21 cellular contexts compared by ENCODE assay signal in the genomic region with DNA sequence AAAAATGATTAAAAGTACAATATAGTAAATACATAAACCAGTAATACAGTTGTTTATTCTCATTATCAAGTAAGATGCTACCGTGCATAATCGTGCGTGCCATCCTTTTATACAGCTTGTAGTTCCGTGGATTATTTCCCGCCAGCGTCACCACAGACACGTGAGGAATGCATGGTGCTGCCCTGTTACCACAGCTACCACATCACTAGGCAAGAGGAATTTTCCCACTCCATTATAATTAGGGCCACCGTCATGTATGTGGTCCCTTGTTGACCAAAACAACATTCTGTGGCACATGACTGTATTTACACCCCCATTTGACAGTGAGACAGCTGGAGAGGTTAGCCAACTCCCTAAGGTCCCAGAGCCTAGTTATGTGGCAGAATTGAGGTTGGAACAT. TPM values are rescaled to one million over a fixed set of nuclear protein-coding genes. Genes with fewer than 3 reads are reported as not detected.
DNase-seq lines count a peak whose midpoint lies in the region; ATAC-seq and TF ChIP-seq lines count a peak whose summit lies in the region.
"Had no signal": no experiment of that assay in that cellular context is flagged by ENCODE, and none has a peak within 500 bp of the region (broad histone marks: within the 10 kb centered on the region; RNA-seq: fewer than 3 reads in every experiment).

No MANE protein-coding gene starts in this region.

- 65% methylated on average over 8 of the region's 8 CpGs for WGBS in smooth muscle cell (ENCODE audit: low lambda C conversion rate)

- no peak overlapping the region for H3K9ac ChIP-seq in smooth muscle cell (ENCODE audit: low read depth)
- H3K9ac ChIP-seq: neural progenitor cell, parathyroid adenoma had no signal

- CTCF ChIA-PET in Caco-2 (lab: Charles Lee), result interaction anchor here (0.6 to 6.2 kb wide), 38 partner anchors 9 to 364 kb away, joined by 3 to 95 read pairs (median 5); a partner anchor contains a TSS

- no peak for ATAC-seq in GM18498 (IDR thresholded peaks at IDR 0.05; ENCODE audit: unreplicated experiment)

- H3F3A ChIP-seq in smooth muscle cell (ENCODE audit: low read depth), result peaks cover 11% of the 10 kb centered on the region

- peaks cover 6% of the 10 kb centered on the region for H3K4me1 Mint-ChIP-seq in Caco-2 (ENCODE audit: low read depth, unreplicated experiment)

- H3K9me3 ChIP-seq in Caco-2, result no peaks in the 10 kb centered on the region
- no peaks in the 10 kb centered on the region for H3K9me3 ChIP-seq in smooth muscle cell (replicated peaks; ENCODE audit: low read depth)
- H3K9me3 ChIP-seq: heart left ventricle, SJCRH30, thoracic aorta had no signal

- intact Hi-C loops in Caco-2 (cut with micrococcal nuclease; ENCODE audit: unreplicated experiment), result loop anchor here (1.0 to 10.0 kb wide), 7 partner anchors 20 to 364 kb away; no protein-coding TSS in a partner anchor

- POLR2A ChIA-PET in Caco-2 (lab: Charles Lee), result interaction anchor here (0.6 kb wide), 1 partner anchor 65 kb away, joined by 3 read pairs; no protein-coding TSS in a partner anchor

- no peak overlapping the region for H3K4me3 Mint-ChIP-seq in Caco-2 (ENCODE audit: unreplicated experiment)
- H3K4me3 Mint-ChIP-seq: activated CD4-positive, alpha-beta T cell treated with anti-CD3 and anti-CD28 coated beads, Interleukin-2, amount 10 ng/mL, durations not matched to agents 7 days and 5 days; activated naive CD8-positive, alpha-beta T cell treated with anti-CD3 and anti-CD28 coated beads for 36 hours; activated T-cell treated with anti-CD3 and anti-CD28 coated beads, Interleukin-2, amount 50 U/mL, for 4 hours; neural progenitor cell; stimulated activated naive CD8-positive, alpha-beta T cell treated with anti-CD3 and anti-CD28 coated beads, Interleukin-15, Interleukin-2, amounts not matched to agents 100 ng/mL and 50 ng/mL, for 24 hours had no signal

- DNase-seq in Caco-2, result no peak
- DNase-seq in SW480 (ENCODE audit: low spot score), result peak; percentile 98
- peak; percentile 35 for DNase-seq in fibroblast of peridontal ligament (ENCODE audit: extremely low read depth)
- no peak for DNase-seq in smooth muscle cell (lab: John Stamatoyannopoulos, UW; ENCODE audit: unreplicated experiment)
- no peak for DNase-seq in NCI-H2227 treated with DMSO at 0.1 percent for 48 hours (lab: John Stamatoyannopoulos, UW)
- no peak for DNase-seq in GF-D8 (lab: John Stamatoyannopoulos, UW)
- DNase-seq: activated gamma-delta T cell, cortex of kidney, GOT3, NCI-H1417 treated with DMSO at 0.1 percent for 48 hours had no signal

- H3K27me3 ChIP-seq in Caco-2 (replicated peaks; ENCODE audit: control insufficient read depth, insufficient read depth, low read length) (no peaks in the 10 kb centered on the region), smooth muscle cell (ENCODE audit: low read depth) (no peaks in the 10 kb centered on the region)
- H3K27me3 ChIP-seq: heart left ventricle, neural progenitor cell, SJCRH30 had no signal

- H3K27ac ChIP-seq in smooth muscle cell (ENCODE audit: low read depth), result peak overlapping the region; percentile 62
- H3K27ac ChIP-seq: C4-2B, neural progenitor cell, parathyroid adenoma, SJCRH30, thoracic aorta had no signal

- H3K79me2 ChIP-seq in smooth muscle cell (ENCODE audit: low read depth), result no peaks in the 10 kb centered on the region
- H3K79me2 ChIP-seq: parathyroid adenoma had no signal

- H3K27me3 Mint-ChIP-seq in Caco-2 (ENCODE audit: insufficient read depth, unreplicated experiment), result no peaks in the 10 kb centered on the region
- H3K27me3 Mint-ChIP-seq: activated CD4-positive, alpha-beta T cell treated with anti-CD3 and anti-CD28 coated beads, Interleukin-2, amount 10 ng/mL, durations not matched to agents 7 days and 5 days; activated naive CD8-positive, alpha-beta T cell treated with anti-CD3 and anti-CD28 coated beads for 36 hours; stimulated activated naive CD8-positive, alpha-beta T cell treated with anti-CD3 and anti-CD28 coated beads, Interleukin-15, Interleukin-2, amounts not matched to agents 100 ng/mL and 50 ng/mL, for 24 hours had no signal

- H3K36me3 ChIP-seq in Caco-2 (ENCODE audit: control insufficient read depth, insufficient read depth, low read length) (peaks cover 9% of the 10 kb centered on the region), smooth muscle cell (ENCODE audit: low read depth) (peaks cover 5% of the 10 kb centered on the region)
- H3K36me3 ChIP-seq: neural progenitor cell had no signal

- BruUV-seq in Caco-2 (replicated peaks; lab: Mats Ljungman, UMichigan), result TSS peak; percentile 25

- peaks cover 58% of the 10 kb centered on the region for H3K36me3 Mint-ChIP-seq in Caco-2 (ENCODE audit: insufficient read depth, unreplicated experiment)
- H3K36me3 Mint-ChIP-seq: neural progenitor cell had no signal

- H3K4me1 ChIP-seq in Caco-2 (no peaks in the 10 kb centered on the region), smooth muscle cell (ENCODE audit: low read depth) (no peaks in the 10 kb centered on the region)
- H3K4me1 ChIP-seq: neural progenitor cell, parathyroid adenoma, SJCRH30 had no signal

- H4K20me1 ChIP-seq in smooth muscle cell (ENCODE audit: low read depth), result peaks cover 35% of the 10 kb centered on the region

- no peak overlapping the region for H3K4me2 ChIP-seq in smooth muscle cell
- H3K4me2 ChIP-seq: neural progenitor cell had no signal

- no peaks in the 10 kb centered on the region for H3K9me3 Mint-ChIP-seq in Caco-2 (ENCODE audit: unreplicated experiment)
- H3K9me3 Mint-ChIP-seq: activated CD4-positive, alpha-beta T cell treated with anti-CD3 and anti-CD28 coated beads, Interleukin-2, amount 10 ng/mL, durations not matched to agents 7 days and 5 days; activated naive CD8-positive, alpha-beta T cell treated with anti-CD3 and anti-CD28 coated beads for 36 hours; activated T-cell treated with anti-CD3 and anti-CD28 coated beads, Interleukin-2, amount 50 U/mL, for 4 hours; neural progenitor cell; stimulated activated naive CD8-positive, alpha-beta T cell treated with anti-CD3 and anti-CD28 coated beads, Interleukin-15, Interleukin-2, amounts not matched to agents 100 ng/mL and 50 ng/mL, for 24 hours had no signal

- TF ChIP-seq CTCF in Caco-2 (IDR thresholded peaks at IDR 0.05; ENCODE audit: insufficient read depth in 1 of 2, low read depth in 1 of 2, low read length in 1 of 2, severe bottlenecking in 1 of 2, unreplicated experiment in 1 of 2), result no peak
- TF ChIP-seq CTCF in smooth muscle cell (IDR thresholded peaks at IDR 0.05; ENCODE audit: borderline replicate concordance, insufficient read depth, poor library complexity, severe bottlenecking), result no peak

- no peak overlapping the region for H2AFZ ChIP-seq in smooth muscle cell (ENCODE audit: low read depth)
- H2AFZ ChIP-seq: neural progenitor cell, parathyroid adenoma had no signal

- H3K4me3 ChIP-seq in Caco-2 (ENCODE audit: low read depth, low read length), result no peak overlapping the region
- H3K4me3 ChIP-seq in smooth muscle cell, result no peak overlapping the region
- H3K4me3 ChIP-seq: heart left ventricle, neural progenitor cell, SJCRH30, thoracic aorta had no signal

- H3K27ac Mint-ChIP-seq in Caco-2 (ENCODE audit: unreplicated experiment), result peak overlapping the region; percentile 11
- H3K27ac Mint-ChIP-seq: activated CD4-positive, alpha-beta T cell treated with anti-CD3 and anti-CD28 coated beads, Interleukin-2, amount 10 ng/mL, durations not matched to agents 7 days and 5 days; activated naive CD8-positive, alpha-beta T cell treated with anti-CD3 and anti-CD28 coated beads for 36 hours; neural progenitor cell; stimulated activated naive CD8-positive, alpha-beta T cell treated with anti-CD3 and anti-CD28 coated beads, Interleukin-15, Interleukin-2, amounts not matched to agents 100 ng/mL and 50 ng/mL, for 24 hours had no signal

RNA-seq across cellular contexts. Expression of a gene that starts 30.5 kb away (rescaled TPM):
- total RNA-seq in Caco-2 (2022) (2.8 and 3.0 TPM in 2 replicates), smooth muscle cell (5.8 and 20.6 TPM in 2 replicates)
- polyA plus RNA-seq in smooth muscle cell, result 9.7 and 21.7 TPM in 2 replicates

Comparison
In these comparisons a context has a peak if more than half of its experiments do, and no peak if none do; other contexts are left out.
1. DNase-seq: peak in SW480 (single experiment) and fibroblast of peridontal ligament (single experiment); none in Caco-2 (0 of 2), smooth muscle cell (single experiment), NCI-H2227 treated with DMSO at 0.1 percent for 48 hours (single experiment) and GF-D8 (single experiment).